ENCODE assay signal across 8 cellular contexts in the genomic region with DNA sequence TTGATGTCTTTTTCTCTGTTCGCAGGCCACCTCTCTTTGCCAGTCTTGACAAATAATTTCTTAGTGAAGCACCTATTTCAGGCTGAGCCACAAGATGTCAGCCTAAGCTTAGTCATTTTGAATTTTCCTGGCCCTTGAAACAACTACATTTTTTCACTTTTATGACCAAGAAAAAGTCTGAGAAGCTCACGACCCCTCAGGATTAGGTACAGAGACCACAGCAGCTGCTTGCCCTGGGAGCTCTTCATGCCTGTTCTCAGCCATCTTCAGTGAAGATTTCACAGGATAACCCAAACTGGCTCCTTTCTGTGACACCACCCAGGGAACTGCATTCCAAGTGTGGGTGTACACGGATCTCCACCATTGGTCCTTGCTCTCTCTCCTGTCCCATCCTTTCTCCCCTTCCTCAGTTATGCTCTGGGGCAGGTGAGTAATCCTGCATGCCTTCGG. TPM values are rescaled to one million over a fixed set of nuclear protein-coding genes. Genes with fewer than 3 reads are reported as not detected.
DNase-seq lines count a peak whose midpoint lies in the region; ATAC-seq lines count a peak whose summit lies in the region.

No MANE protein-coding gene starts in this region.

- DNase-seq in EH (ENCODE audit: low read depth), result peak; percentile 29
- DNase-seq in LHCN-M2 (ENCODE audit: low read depth), result peak; percentile 63
- peak; percentile 72 for DNase-seq in astrocyte of the hippocampus (ENCODE audit: low read depth, low spot score)
- peak; percentile 71 for DNase-seq in left kidney (ENCODE audit: low read depth, low spot score)
- no peak for DNase-seq in NCI-H2107 treated with DMSO at 0.1 percent for 48 hours (lab: John Stamatoyannopoulos, UW; ENCODE audit: unreplicated experiment)

- ATAC-seq in HG02884 (IDR thresholded peaks at IDR 0.05; ENCODE audit: unreplicated experiment) (no peak), GM18498 (IDR thresholded peaks at IDR 0.05; ENCODE audit: unreplicated experiment) (no peak), GM18909 (IDR thresholded peaks at IDR 0.05; ENCODE audit: poor library complexity, unreplicated experiment) (no peak)

RNA-seq across cellular contexts. Expression of gene SPTLC3, which starts 38.4 kb away (rescaled TPM):
- total RNA-seq in LHCN-M2 (2014; rRNA removed), result 30.8 and 37.4 TPM in 2 replicates
- polyA plus RNA-seq in LHCN-M2 (2012), result 4.0 TPM
